In the genomic region with DNA sequence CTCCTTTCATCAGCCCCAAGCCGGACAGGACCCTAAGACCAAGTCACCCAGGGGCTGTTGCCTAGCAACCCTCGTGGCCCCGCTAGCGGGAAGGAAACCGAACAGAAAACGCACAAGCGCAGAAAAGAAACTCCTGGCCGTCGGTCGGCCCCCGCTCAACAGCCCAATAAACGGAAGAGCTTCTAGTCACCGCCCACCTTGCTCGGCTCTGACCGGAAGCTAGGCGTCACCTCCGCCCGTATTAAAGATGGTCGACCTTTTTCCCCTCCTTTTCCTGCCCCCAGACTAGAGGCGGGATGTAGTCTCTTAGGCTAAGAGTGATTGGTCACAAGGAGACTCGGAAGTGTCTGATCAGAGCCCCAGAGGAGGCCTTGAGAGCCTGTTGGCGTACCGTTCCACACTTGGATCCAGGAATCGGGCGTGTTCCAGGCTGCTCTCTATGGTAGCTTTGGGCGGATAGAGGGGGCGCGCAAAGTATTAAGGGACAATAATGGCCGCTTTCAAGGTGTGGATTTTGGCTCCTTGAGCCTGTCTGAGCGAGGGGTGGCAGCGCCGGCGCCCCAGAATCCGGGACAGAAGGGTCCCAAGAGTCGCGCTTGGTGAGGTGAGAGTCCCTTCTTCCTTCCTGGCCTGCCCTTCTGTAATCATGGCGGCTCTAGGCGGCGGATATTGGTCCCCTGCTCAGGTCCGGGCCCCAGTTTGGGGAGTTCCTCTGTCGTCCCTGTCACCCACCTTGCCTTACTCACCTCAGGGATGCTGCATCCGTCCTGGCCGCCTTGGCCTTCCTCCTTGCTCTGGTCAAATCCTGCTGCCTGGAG, we compare ENCODE assay signal across 8 cellular contexts. TPM values are rescaled to one million over a fixed set of nuclear protein-coding genes. Genes with fewer than 3 reads are reported as not detected.
A peak's percentile ranks its signal among the peaks of the same experiment; 100 is the strongest.
DNase-seq lines count a peak whose midpoint lies in the region; ATAC-seq and TF ChIP-seq lines count a peak whose summit lies in the region.

A gene (plus strand): TSS at position 400 of the 818 bp plus-strand sequence. CDS start 2,311 bp downstream, outside the sequence.
A gene (minus strand): TSS at position 173 of the 818 bp plus-strand sequence. CDS start 2,871 bp downstream, outside the sequence.

- no peaks in the 10 kb centered on the region for H3K9me2 ChIP-seq in hepatocyte (replicated peaks; ENCODE audit: insufficient read depth)

- H3K4me1 ChIP-seq in hepatocyte (ENCODE audit: insufficient read depth), result peaks cover 18% of the 10 kb centered on the region

- H3K4me2 ChIP-seq in hepatocyte, result peak within 1 kb of the TSS; percentile 96

- no peaks in the 10 kb centered on the region for H3K9me3 ChIP-seq in hepatocyte (ENCODE audit: low read depth)

- no peaks in the 10 kb centered on the region for H3K27me3 ChIP-seq in hepatocyte

- H2AFZ ChIP-seq in hepatocyte, result peak within 1 kb of the TSS; percentile 43

- ATAC-seq in GM18508 (IDR thresholded peaks at IDR 0.05; ENCODE audit: insufficient read depth, unreplicated experiment) (peak; percentile 96), HG03025 (IDR thresholded peaks at IDR 0.05; ENCODE audit: low FRiP score, unreplicated experiment) (peak; percentile 99)

- H3K4me3 ChIP-seq in hepatocyte, result peak within 1 kb of the TSS; percentile 60

- WGBS in hepatocyte (ENCODE audit: low lambda C conversion rate, missing lambda C conversion rate), result 2% methylated on average over 42 of the region's 43 CpGs

- peaks cover 62% of the 10 kb centered on the region for H3K79me2 ChIP-seq in hepatocyte

- no peak for TF ChIP-seq CTCF in hepatocyte (IDR thresholded peaks at IDR 0.05; ENCODE audit: poor library complexity)

- H3K36me3 ChIP-seq in hepatocyte (replicated peaks; ENCODE audit: insufficient read depth, low read depth), result no peaks in the 10 kb centered on the region

- DNase-seq in NCI-H2081 (lab: John Stamatoyannopoulos, UW) (peak; percentile 95 to 97), T1000 (lab: John Stamatoyannopoulos, UW) (peak; percentile 87), astrocyte of the hippocampus (ENCODE audit: low read depth, low spot score) (peak; percentile 99), hepatocyte (ENCODE audit: low spot score) (peak; percentile 98), renal cortical epithelial cell (ENCODE audit: low read depth) (peak; percentile 99), cortex of kidney (lab: John Stamatoyannopoulos, UW) (no peak)

- H4K20me1 ChIP-seq in hepatocyte (ENCODE audit: insufficient read depth, poor library complexity, severe bottlenecking), result no peaks in the 10 kb centered on the region

- peak within 1 kb of the TSS; percentile 86 for H3K27ac ChIP-seq in hepatocyte

RNA-seq across cellular contexts. Expression of the first gene that starts in this region (rescaled TPM):
- total RNA-seq in hepatocyte (40.2 and 42.2 TPM in 2 replicates), renal cortical epithelial cell (52.4 and 72.9 TPM in 2 replicates)
- 32.9 and 50.8 TPM in 2 replicates for polyA plus RNA-seq in hepatocyte

RNA-seq across cellular contexts. Expression of the second gene that starts in this region (rescaled TPM):
- total RNA-seq in hepatocyte (9.2 and 10.0 TPM in 2 replicates), renal cortical epithelial cell (5.4 and 15.8 TPM in 2 replicates)
- polyA plus RNA-seq in hepatocyte, result 8.5 and 10.9 TPM in 2 replicates
